ENCODE assay signal across 1 cellular context in genomic region chr3:50648944-50649343, GRCh38.
TF ChIP-seq lines count a peak whose summit lies in the region.

No MANE protein-coding gene starts in this region.

TF ChIP-seq in HCT116, 20 proteins besides CTCF, POLR2A, EP300 and RAD21:
- TF ChIP-seq TCF7L2 (IDR thresholded peaks at IDR 0.05; ENCODE audit: borderline replicate concordance, extremely low read depth, insufficient read depth, insufficient read length) = no peak
